ENCODE assay signal across 9 cellular contexts in genomic region chr16:1195393-1195666, GRCh38. TPM values are rescaled to one million over a fixed set of nuclear protein-coding genes. Genes with fewer than 3 reads are reported as not detected.
"Had no signal": no experiment of that assay in that cellular context is flagged by ENCODE, and none has a peak within 500 bp of the region (broad histone marks: within the 10 kb centered on the region; RNA-seq: fewer than 3 reads in every experiment).

No MANE protein-coding gene starts in this region.

- H3K4me3 Mint-ChIP-seq: IgD-negative memory B cell had no signal

- H3K36me3 Mint-ChIP-seq: IgD-negative memory B cell had no signal

- H3K27ac Mint-ChIP-seq: IgD-negative memory B cell had no signal

- H3K27ac ChIP-seq: HL-60 had no signal

- H3K4me1 Mint-ChIP-seq: IgD-negative memory B cell had no signal

- H3K9me3 Mint-ChIP-seq: IgD-negative memory B cell had no signal

- DNase-seq: IMR-90, KBM-7, KG1 had no signal

- FAIRE-seq: HepG2, HTR-8/SVneo had no signal

RNA-seq across cellular contexts. Expression of gene TPSG1, which starts 29.7 kb away (rescaled TPM):
- total RNA-seq: HepG2, HT1080, IMR-90 had no signal
- polyA plus RNA-seq: HepG2, IgD-negative memory B cell, IMR-90 had no signal

RNA-seq across cellular contexts. Expression of gene TPSB2, which starts 34.7 kb away (rescaled TPM):
- total RNA-seq: HepG2, HT-29, HT1080, IMR-90 had no signal
- polyA plus RNA-seq: HepG2, IgD-negative memory B cell, IMR-90 had no signal

RNA-seq across cellular contexts. Expression of gene CACNA1H, which starts 42.4 kb away (rescaled TPM):
- total RNA-seq: HT1080 had no signal
- polyA plus RNA-seq: IgD-negative memory B cell had no signal

RNA-seq across cellular contexts. Expression of gene TPSAB1, which starts 45.2 kb away (rescaled TPM):
- total RNA-seq: HepG2, HT-29, HT1080, IMR-90 had no signal
- polyA plus RNA-seq: IgD-negative memory B cell, IMR-90 had no signal
